1 cellular context compared by ENCODE assay signal in genomic region chrX:47637546-47638195, GRCh38.
TF ChIP-seq lines count a peak whose summit lies in the region.

No MANE protein-coding gene starts in this region.

TF ChIP-seq in HCT116, 20 proteins besides CTCF, POLR2A, EP300 and RAD21 (continued from another document):
- TF ChIP-seq REST (IDR thresholded peaks at IDR 0.05; ENCODE audit: low read depth) (no peak), ZBTB33 (IDR thresholded peaks at IDR 0.05; ENCODE audit: extremely low read depth, insufficient replicate concordance, low read length) (no peak), POLR2AphosphoS5 (IDR thresholded peaks at IDR 0.05; ENCODE audit: low read depth, low read length) (no peak), CEBPB (IDR thresholded peaks at IDR 0.05; ENCODE audit: low read depth) (no peak), ZNF274 (IDR thresholded peaks at IDR 0.05; ENCODE audit: low read depth, low read length) (no peak), SP1 (IDR thresholded peaks at IDR 0.05; ENCODE audit: low read depth) (no peak), EZH2 (IDR thresholded peaks at IDR 0.05) (no peak), ZFX (IDR thresholded peaks at IDR 0.05) (no peak), MAX (IDR thresholded peaks at IDR 0.05) (no peak), JUND (IDR thresholded peaks at IDR 0.05) (no peak), SRF (IDR thresholded peaks at IDR 0.05; ENCODE audit: low read depth) (no peak), YY1 (IDR thresholded peaks at IDR 0.05; ENCODE audit: extremely low read depth, insufficient replicate concordance, low read depth, low read length) (no peak)
TF ChIP-seq in HCT116: peak in this region for 0.
